In the genomic region with DNA sequence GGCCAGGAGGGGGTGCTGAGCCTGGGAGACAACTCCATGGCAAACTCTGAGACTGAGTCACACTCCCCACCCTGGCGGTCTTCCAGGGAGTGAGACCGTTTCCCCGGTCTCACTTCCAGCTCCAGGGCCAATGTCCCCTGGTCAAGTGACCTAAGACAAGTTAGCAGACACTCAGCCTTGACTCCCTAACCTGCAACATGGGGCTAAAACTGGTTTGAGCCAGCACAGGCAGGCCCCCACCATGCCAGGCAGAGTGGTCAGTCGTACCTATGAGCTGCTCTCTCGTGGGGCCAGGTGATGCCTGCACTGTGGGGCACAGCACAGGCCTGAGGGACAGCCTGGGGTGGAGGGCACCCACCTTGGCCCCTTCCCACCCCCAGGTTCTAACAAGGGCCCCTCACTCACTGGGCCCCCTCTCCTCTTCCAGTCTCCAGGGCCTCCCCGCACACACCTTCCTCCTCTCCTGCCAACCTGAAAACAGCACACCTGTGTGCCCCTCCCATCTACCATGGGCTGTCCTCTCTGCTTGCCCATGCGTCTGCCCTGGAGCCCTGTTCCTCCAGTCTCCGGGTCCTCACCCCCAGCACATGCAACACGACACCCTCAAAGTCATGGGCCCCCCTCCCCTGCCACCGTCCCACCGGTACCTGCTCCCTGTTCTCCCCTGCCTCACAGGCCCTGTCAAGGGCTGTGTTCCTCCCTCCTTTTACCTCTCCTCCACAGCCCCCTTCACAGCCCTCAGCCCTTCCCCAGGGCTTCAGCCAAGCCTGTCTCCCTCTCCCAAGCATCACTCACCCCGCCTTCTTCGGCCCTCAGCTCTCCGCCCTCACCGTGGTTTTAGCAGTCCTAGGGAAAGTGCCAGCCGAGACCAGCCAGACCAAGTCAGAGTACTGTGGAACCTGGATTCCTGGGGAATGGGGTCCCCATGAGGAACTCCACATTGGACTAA, we compare ENCODE assay signal across 14 cellular contexts. TPM values are rescaled to one million over a fixed set of nuclear protein-coding genes. Genes with fewer than 3 reads are reported as not detected.
DNase-seq lines count a peak whose midpoint lies in the region; ATAC-seq and TF ChIP-seq lines count a peak whose summit lies in the region.
"Had no signal": no experiment of that assay in that cellular context is flagged by ENCODE, and none has a peak within 500 bp of the region (broad histone marks: within the 10 kb centered on the region; RNA-seq: fewer than 3 reads in every experiment).

No MANE protein-coding gene starts in this region.

- TF ChIP-seq RAD21 in liver (IDR thresholded peaks at IDR 0.05), result no peak

- no peak for ATAC-seq in CD8-positive, alpha-beta T cell

- WGBS in liver, result 78% methylated on average over 16 of the region's 16 CpGs
- WGBS in thyroid gland, 2 donors, result 63 to 67% methylated on average over 14 of the region's 16 CpGs

- TF ChIP-seq CTCF in liver (IDR thresholded peaks at IDR 0.05; ENCODE audit: low read depth, low read length, missing input control) (no peak), thyroid gland (IDR thresholded peaks at IDR 0.05) (no peak)
- no peak for TF ChIP-seq CTCF in CD8-positive, alpha-beta T cell (IDR thresholded peaks at IDR 0.05)

- H3K4me3 ChIP-seq in liver (ENCODE audit: low read depth in 1 of 3, low read length in 3 of 3) (no peak overlapping the region), thyroid gland (replicated peaks in 1 of 3) (no peak overlapping the region)
- no peak overlapping the region for H3K4me3 ChIP-seq in CD8-positive, alpha-beta T cell (ENCODE audit: low read depth, low read length)

- POLR2A ChIA-PET in CD8-positive, alpha-beta T cell (lab: Charles Lee), result no interaction called here

- H3K36me3 ChIP-seq in liver (ENCODE audit: control insufficient read depth in 4 of 4, insufficient read depth in 3 of 4, low read depth in 1 of 4, low read length in 3 of 4), result no peaks in the 10 kb centered on the region
- no peaks in the 10 kb centered on the region for H3K36me3 ChIP-seq in thyroid gland
- H3K36me3 ChIP-seq in CD8-positive, alpha-beta T cell (ENCODE audit: insufficient read depth, low read length), result no peaks in the 10 kb centered on the region

- no peak overlapping the region for H3K9ac ChIP-seq in liver (ENCODE audit: low read depth in 1 of 2, low read length in 2 of 2)

- H3K27ac Mint-ChIP-seq in CD8-positive, alpha-beta T cell, result no peak overlapping the region

- no peak for TF ChIP-seq POLR2A in thyroid gland (IDR thresholded peaks at IDR 0.05)

- H3K27ac ChIP-seq in caudate nucleus (ENCODE audit: low read depth, low read length) (peak overlapping the region; percentile 88), liver (ENCODE audit: low read depth in 1 of 2, low read length in 2 of 2) (no peak overlapping the region), thyroid gland (peak overlapping the region in 2 of 3 donors; percentile 17 to 36)
- no peak overlapping the region for H3K27ac ChIP-seq in CD8-positive, alpha-beta T cell (ENCODE audit: low read depth, low read length)

- no peak overlapping the region for H3K4me3 Mint-ChIP-seq in CD8-positive, alpha-beta T cell

- H3K9me3 ChIP-seq in liver (ENCODE audit: control insufficient read depth in 4 of 4, low read length in 3 of 4) (no peaks in the 10 kb centered on the region), thyroid gland (no peaks in the 10 kb centered on the region)
- no peaks in the 10 kb centered on the region for H3K9me3 ChIP-seq in CD8-positive, alpha-beta T cell (ENCODE audit: low read length)

- no peaks in the 10 kb centered on the region for H3K27me3 ChIP-seq in liver (ENCODE audit: control insufficient read depth in 4 of 4, insufficient read depth in 4 of 4, low read length in 3 of 4)
- H3K27me3 ChIP-seq in thyroid gland, result no peaks in the 10 kb centered on the region
- H3K27me3 ChIP-seq in CD8-positive, alpha-beta T cell (ENCODE audit: insufficient read depth, low read length), result no peaks in the 10 kb centered on the region

- CTCF ChIA-PET in CD8-positive, alpha-beta T cell (lab: Charles Lee), result interaction anchor here (10.6 kb wide), 1 partner anchor 56 kb away, joined by 203 read pairs; no protein-coding TSS in a partner anchor

- peaks cover 25% of the 10 kb centered on the region for H3K4me1 Mint-ChIP-seq in CD8-positive, alpha-beta T cell (ENCODE audit: low read depth)

- no peaks in the 10 kb centered on the region for H3K36me3 Mint-ChIP-seq in CD8-positive, alpha-beta T cell

- H3K27me3 Mint-ChIP-seq in CD8-positive, alpha-beta T cell (ENCODE audit: low read depth), result no peaks in the 10 kb centered on the region

- H3K4me1 ChIP-seq in liver (ENCODE audit: control insufficient read depth in 4 of 4, insufficient read depth in 4 of 4, low read length in 3 of 4) (peaks cover 2 to 16% (median 5%) of the 10 kb centered on the region in 4 donors), thyroid gland (peaks cover 10 to 45% of the 10 kb centered on the region in 2 donors)
- peaks cover 14% of the 10 kb centered on the region for H3K4me1 ChIP-seq in CD8-positive, alpha-beta T cell (ENCODE audit: insufficient read depth, low read length)

- intact Hi-C loops in thyroid gland (cut with DNase I), result no loop called here
- intact Hi-C loops in CD8-positive, alpha-beta T cell (cut with DNase I, micrococcal nuclease), result loop anchor here (2.0 to 10.0 kb wide), 3 partner anchors 121 to 451 kb away; a partner anchor contains a TSS

- H3K9me3 Mint-ChIP-seq in CD8-positive, alpha-beta T cell, result no peaks in the 10 kb centered on the region

- DNase-seq in HS-27A (ENCODE audit: low read depth) (peak; percentile 94), caudate nucleus (lab: John Stamatoyannopoulos, UW) (peak in 1 of 61 donors; percentile 50), thyroid gland (no peak), NCI-H1417 (lab: John Stamatoyannopoulos, UW) (no peak)
- DNase-seq in CD8-positive, alpha-beta T cell, result no peak
- no peak for DNase-seq in stimulated activated naive CD4-positive, alpha-beta T cell treated with Interleukin-2 at 50 U/mL for 16 hours (lab: John Stamatoyannopoulos, UW)
- no peak for DNase-seq in effector CD4-positive, alpha-beta T cell
- DNase-seq: H7; NCI-H1930; SIG-M5; stimulated activated CD4-positive, alpha-beta T cell treated with anti-CD3 and anti-CD28 coated beads, Interleukin-1b, Interleukin-23, amount 100 ng/mL, for 48 hours had no signal

TF ChIP-seq in liver, 16 proteins besides CTCF, POLR2A, EP300 and RAD21:
- TF ChIP-seq GABPA (IDR thresholded peaks at IDR 0.05 in 1 of 2, conservative IDR thresholded peaks at IDR 0.05 in 1 of 2) (no peak), RXRA (IDR thresholded peaks at IDR 0.05) (peak; percentile 53 to 69), EGR1 (IDR thresholded peaks at IDR 0.05; ENCODE audit: low read depth in 2 of 2) (no peak)

RNA-seq across cellular contexts. Expression of a gene that starts 1.6 kb away (rescaled TPM):
- total RNA-seq in liver, result under 1 TPM in 1 of 2 donors, not detected in 1; 0.14 TPM
- under 1 TPM; 0.03 to 0.07 TPM for polyA plus RNA-seq in liver
- not detected for total RNA-seq in thyroid gland
- not detected for total RNA-seq in CD8-positive, alpha-beta T cell
- total RNA-seq: activated CD8-positive, alpha-beta memory T cell treated with anti-CD3 and anti-CD28 coated beads for 36 hours; fibroblast of villous mesenchyme; H7 had no signal

RNA-seq across cellular contexts. Expression of a gene that starts 27.8 kb away (rescaled TPM):
- total RNA-seq in liver, result 10 to 100 TPM in 1 of 2 donors, 1 to 10 TPM in 1; 1.4 to 15.6 TPM
- polyA plus RNA-seq in liver, result 10 to 100 TPM; 16.5 to 17.9 TPM
- total RNA-seq in thyroid gland, result 10 to 100 TPM in 3 of 4 donors, 1 to 10 TPM in 1; 9.1 to 27.8 (median 14.2) TPM
- total RNA-seq in CD8-positive, alpha-beta T cell, result 1 to 10 TPM; 2.8 to 2.9 TPM

RNA-seq across cellular contexts. Expression of a gene that starts 53.8 kb away (rescaled TPM):
- total RNA-seq in liver, result 1 to 10 TPM; 4.7 to 4.9 TPM
- polyA plus RNA-seq in liver, result 1 to 10 TPM in 1 of 2 donors, not detected in 1; 2.4 TPM
- total RNA-seq in thyroid gland, result 10 to 100 TPM; 14.0 to 17.9 (median 16.1) TPM
- 1 to 10 TPM; 8.2 to 8.5 TPM for total RNA-seq in CD8-positive, alpha-beta T cell

Comparison
In these comparisons a context has a peak if more than half of its experiments do, and no peak if none do; other contexts are left out.
1. H3K27ac ChIP-seq: peak in caudate nucleus (single experiment) and thyroid gland (2 of 3); none in liver (0 of 2) and CD8-positive, alpha-beta T cell (single experiment).